Comparison of ENCODE assay signal across 21 cellular contexts in the genomic region with DNA sequence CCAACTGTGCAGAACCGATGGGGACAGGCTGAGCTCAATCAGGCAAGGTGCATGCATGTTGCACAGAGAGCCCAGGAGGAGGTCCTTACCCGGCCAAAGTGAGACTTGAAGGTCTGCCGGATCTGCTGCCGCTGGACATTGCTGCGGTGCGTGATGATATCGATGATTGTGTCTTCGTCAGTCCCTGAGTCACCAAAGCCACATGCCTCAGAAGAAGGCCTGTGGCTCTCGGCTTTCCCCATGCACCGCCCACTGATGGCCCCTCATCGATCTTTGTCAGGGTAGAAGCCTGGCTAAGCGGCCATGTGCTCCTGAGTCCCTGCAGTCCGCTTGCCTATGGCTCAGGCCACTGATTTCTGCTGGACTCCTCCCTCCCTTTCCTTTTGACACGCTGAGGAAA. TPM values are rescaled to one million over a fixed set of nuclear protein-coding genes. Genes with fewer than 3 reads are reported as not detected.
A peak's percentile ranks its signal among the peaks of the same experiment; 100 is the strongest.
DNase-seq lines count a peak whose midpoint lies in the region; ATAC-seq and TF ChIP-seq lines count a peak whose summit lies in the region.
"Had no signal": no experiment of that assay in that cellular context is flagged by ENCODE, and none has a peak within 500 bp of the region (broad histone marks: within the 10 kb centered on the region; RNA-seq: fewer than 3 reads in every experiment).

No MANE protein-coding gene starts in this region.

- H3K27me3 ChIP-seq in neutrophil (no peaks in the 10 kb centered on the region), aorta (ENCODE audit: control insufficient read depth in 1 of 2, insufficient read depth in 2 of 2, low read length in 1 of 2) (no peaks in the 10 kb centered on the region)
- H3K27me3 ChIP-seq: testis had no signal

- no peaks in the 10 kb centered on the region for H3K9me3 Mint-ChIP-seq in stimulated activated naive CD8-positive, alpha-beta T cell treated with anti-CD3 and anti-CD28 coated beads, Interleukin-15, Interleukin-2, amounts not matched to agents 100 ng/mL and 50 ng/mL, for 24 hours
- H3K9me3 Mint-ChIP-seq in activated CD8-positive, alpha-beta T cell treated with anti-CD3 and anti-CD28 coated beads, Interleukin-2, amount 10 ng/mL, durations not matched to agents 7 days and 5 days (ENCODE audit: insufficient read depth): no peaks in the 10 kb centered on the region
- H3K9me3 Mint-ChIP-seq: activated T-helper 17 cell treated with anti-CD3 and anti-CD28 coated beads, Interleukin-2, amount 50 U/mL, for 72 hours; dendritic cell treated with granulocyte-macrophage colony-stimulating factor and Interleukin-4, amounts not matched to agents 40 ng/mL and 50 ng/mL, for 4 days; T-helper 2 cell treated with Interferon-gamma antibody and Interleukin-4, amounts not matched to agents 5 μg/mL and 100 μg/mL, for 36 hours had no signal

- peaks cover 58% of the 10 kb centered on the region for H3K4me1 Mint-ChIP-seq in stimulated activated naive CD8-positive, alpha-beta T cell treated with anti-CD3 and anti-CD28 coated beads, Interleukin-15, Interleukin-2, amounts not matched to agents 100 ng/mL and 50 ng/mL, for 24 hours (ENCODE audit: low read depth)
- peaks cover 39% of the 10 kb centered on the region for H3K4me1 Mint-ChIP-seq in activated CD8-positive, alpha-beta T cell treated with anti-CD3 and anti-CD28 coated beads, Interleukin-2, amount 10 ng/mL, durations not matched to agents 7 days and 5 days (ENCODE audit: low read depth)

- DNase-seq in stimulated activated naive CD8-positive, alpha-beta T cell treated with anti-CD3 and anti-CD28 coated beads, Interleukin-15, Interleukin-2, amounts not matched to agents 100 U/mL and 50 U/mL, for 24 hours: no peak
- no peak for DNase-seq in activated CD8-positive, alpha-beta T cell treated with anti-CD3 and anti-CD28 coated beads, Interleukin-2, amount 10 ng/mL, durations not matched to agents 7 days and 5 days
- DNase-seq in aorta: no peak
- no peak for DNase-seq in D341Med (ENCODE audit: low spot score)
- DNase-seq in dedifferentiated amniotic fluid mesenchymal stem cell (ENCODE audit: extremely low spot score): no peak
- DNase-seq: activated CD8-positive, alpha-beta memory T cell treated with anti-CD3 and anti-CD28 coated beads for 24 hours; DMS79; mucosa of descending colon; NCI-H1092; NCI-H2081 treated with DMSO at 0.1 percent for 48 hours; NCI-H446 treated with DMSO at 0.1 percent for 48 hours; nucleus accumbens; retina; stimulated activated CD4-positive, alpha-beta T cell treated with anti-CD3 and anti-CD28 coated beads, Interleukin-12 subunit alpha, Interleukin-12 subunit beta, amount 100 ng/mL, for 4 hours; testis had no signal

- H3K36me3 Mint-ChIP-seq in stimulated activated naive CD8-positive, alpha-beta T cell treated with anti-CD3 and anti-CD28 coated beads, Interleukin-15, Interleukin-2, amounts not matched to agents 100 ng/mL and 50 ng/mL, for 24 hours (ENCODE audit: low read depth): peaks cover 87% of the 10 kb centered on the region
- peaks cover 81% of the 10 kb centered on the region for H3K36me3 Mint-ChIP-seq in activated CD8-positive, alpha-beta T cell treated with anti-CD3 and anti-CD28 coated beads, Interleukin-2, amount 10 ng/mL, durations not matched to agents 7 days and 5 days (ENCODE audit: low read depth)

- H3K27ac ChIP-seq in neutrophil: peak overlapping the region; percentile 86
- no peak overlapping the region for H3K27ac ChIP-seq in aorta (ENCODE audit: low read depth in 1 of 2, low read length in 2 of 2)
- H3K27ac ChIP-seq: testis had no signal

- CTCF ChIA-PET in activated CD8-positive, alpha-beta T cell treated with anti-CD3 and anti-CD28 coated beads, Interleukin-2, amount 10 ng/mL, durations not matched to agents 7 days and 5 days (lab: Charles Lee): interaction anchor here (0.7 to 10.2 kb wide), 5 partner anchors 30 to 118 kb away, joined by 3 to 491 read pairs (median 10); a partner anchor contains a TSS

- H3K4me1 ChIP-seq in neutrophil (ENCODE audit: control insufficient read depth in 1 of 2, insufficient read depth in 1 of 2, low read depth in 1 of 2, low read length in 1 of 2) (peaks cover 22 to 32% of the 10 kb centered on the region in 2 experiments), aorta (ENCODE audit: control insufficient read depth in 1 of 2, insufficient read depth in 2 of 2, low read length in 2 of 2) (no peaks in the 10 kb centered on the region)
- H3K4me1 ChIP-seq: HAP-1, testis had no signal

- H3K9me3 ChIP-seq in neutrophil (no peaks in the 10 kb centered on the region), aorta (ENCODE audit: control insufficient read depth, low read length) (no peaks in the 10 kb centered on the region)
- H3K9me3 ChIP-seq: HAP-1, mucosa of descending colon, testis had no signal

- no peak overlapping the region for H3K4me3 Mint-ChIP-seq in stimulated activated naive CD8-positive, alpha-beta T cell treated with anti-CD3 and anti-CD28 coated beads, Interleukin-15, Interleukin-2, amounts not matched to agents 100 ng/mL and 50 ng/mL, for 24 hours
- H3K4me3 Mint-ChIP-seq in activated CD8-positive, alpha-beta T cell treated with anti-CD3 and anti-CD28 coated beads, Interleukin-2, amount 10 ng/mL, durations not matched to agents 7 days and 5 days: no peak overlapping the region
- H3K4me3 Mint-ChIP-seq: activated T-helper 17 cell treated with anti-CD3 and anti-CD28 coated beads, Interleukin-2, amount 50 U/mL, for 72 hours; dendritic cell treated with granulocyte-macrophage colony-stimulating factor and Interleukin-4, amounts not matched to agents 40 ng/mL and 50 ng/mL, for 4 days; T-helper 2 cell treated with Interferon-gamma antibody and Interleukin-4, amounts not matched to agents 5 μg/mL and 100 μg/mL, for 36 hours had no signal

- H3K36me3 ChIP-seq in neutrophil (peaks cover 56% of the 10 kb centered on the region), aorta (ENCODE audit: control insufficient read depth in 1 of 2, insufficient read depth in 2 of 2, low read length in 1 of 2) (peaks cover 0 to 14% of the 10 kb centered on the region in 2 donors)

- TF ChIP-seq CTCF in neutrophil (IDR thresholded peaks at IDR 0.05): no peak

- H3K4me3 ChIP-seq in neutrophil (ENCODE audit: low read depth in 1 of 2, low read length in 1 of 2) (no peak overlapping the region), aorta (ENCODE audit: low read length in 2 of 2) (no peak overlapping the region)
- H3K4me3 ChIP-seq: HAP-1, mucosa of descending colon, testis had no signal

- POLR2A ChIA-PET in activated CD8-positive, alpha-beta T cell treated with anti-CD3 and anti-CD28 coated beads, Interleukin-2, amount 10 ng/mL, durations not matched to agents 7 days and 5 days (lab: Charles Lee): no interaction called here

- no peaks in the 10 kb centered on the region for H3K27me3 Mint-ChIP-seq in stimulated activated naive CD8-positive, alpha-beta T cell treated with anti-CD3 and anti-CD28 coated beads, Interleukin-15, Interleukin-2, amounts not matched to agents 100 ng/mL and 50 ng/mL, for 24 hours
- no peaks in the 10 kb centered on the region for H3K27me3 Mint-ChIP-seq in activated CD8-positive, alpha-beta T cell treated with anti-CD3 and anti-CD28 coated beads, Interleukin-2, amount 10 ng/mL, durations not matched to agents 7 days and 5 days (ENCODE audit: low read depth)
- H3K27me3 Mint-ChIP-seq: activated T-helper 17 cell treated with anti-CD3 and anti-CD28 coated beads, Interleukin-2, amount 50 U/mL, for 72 hours; dendritic cell treated with granulocyte-macrophage colony-stimulating factor and Interleukin-4, amounts not matched to agents 40 ng/mL and 50 ng/mL, for 4 days had no signal

- 87 to 90% methylated on average over 13 to 14 of the region's 14 CpGs for whole genome bisulfite sequencing in aorta, 2 donors

- H3K27ac Mint-ChIP-seq in stimulated activated naive CD8-positive, alpha-beta T cell treated with anti-CD3 and anti-CD28 coated beads, Interleukin-15, Interleukin-2, amounts not matched to agents 100 ng/mL and 50 ng/mL, for 24 hours: peak overlapping the region; percentile 93
- peak overlapping the region; percentile 13 for H3K27ac Mint-ChIP-seq in activated CD8-positive, alpha-beta T cell treated with anti-CD3 and anti-CD28 coated beads, Interleukin-2, amount 10 ng/mL, durations not matched to agents 7 days and 5 days
- H3K27ac Mint-ChIP-seq: dendritic cell treated with granulocyte-macrophage colony-stimulating factor and Interleukin-4, amounts not matched to agents 40 ng/mL and 50 ng/mL, for 4 days; T-helper 2 cell treated with Interferon-gamma antibody and Interleukin-4, amounts not matched to agents 5 μg/mL and 100 μg/mL, for 36 hours had no signal

- intact Hi-C loops in aorta (cut with DNase I): no loop called here

- no peak for ATAC-seq in stimulated activated naive CD8-positive, alpha-beta T cell treated with anti-CD3 and anti-CD28 coated beads, Interleukin-15, Interleukin-2, amounts not matched to agents 100 U/mL and 50 U/mL, for 24 hours
- no peak for ATAC-seq in activated CD8-positive, alpha-beta T cell treated with anti-CD3 and anti-CD28 coated beads, Interleukin-2, amount 10 ng/mL, durations not matched to agents 7 days and 5 days
- no peak for ATAC-seq in aorta (ENCODE audit: low FRiP score)
- ATAC-seq: activated T-helper 17 cell treated with anti-CD3 and anti-CD28 coated beads, Interleukin-2, amount 50 U/mL, for 72 hours had no signal

RNA-seq across cellular contexts. Expression of a gene that starts 34.8 kb away (rescaled TPM):
- total RNA-seq in activated CD8-positive, alpha-beta T cell treated with anti-CD3 and anti-CD28 coated beads, Interleukin-2, amount 10 ng/mL, durations not matched to agents 7 days and 5 days: 100 to 1,000 TPM; 481 to 495 TPM
- 100 to 1,000 TPM; 277 to 284 TPM for total RNA-seq in aorta
- polyA plus RNA-seq in aorta: 100 to 1,000 TPM in 1 of 2 donors, 10 to 100 TPM in 1; 93.4 to 187 TPM

RNA-seq across cellular contexts. Expression of a gene that starts 42.0 kb away (rescaled TPM):
- total RNA-seq in activated CD8-positive, alpha-beta T cell treated with anti-CD3 and anti-CD28 coated beads, Interleukin-2, amount 10 ng/mL, durations not matched to agents 7 days and 5 days: 100 to 1,000 TPM; 132 to 138 TPM
- total RNA-seq in aorta: 100 to 1,000 TPM in 1 of 2 donors, 10 to 100 TPM in 1; 83.3 to 105 TPM
- polyA plus RNA-seq in aorta: 10 to 100 TPM; 63.3 to 80.3 TPM
